In genomic region chr4:122458625-122459024, GRCh38 we compare ENCODE assay signal across 8 cellular contexts. TPM values are rescaled to one million over a fixed set of nuclear protein-coding genes. Genes with fewer than 3 reads are reported as not detected.
DNase-seq lines count a peak whose midpoint lies in the region; ATAC-seq lines count a peak whose summit lies in the region.

No MANE protein-coding gene starts in this region.

- peak; percentile 85 to 89 for ATAC-seq in activated CD4-positive, CD25-positive, alpha-beta regulatory T cell treated with anti-CD3 and anti-CD28 coated beads, Interleukin-2, amount 50 U/mL, for 24 hours
- peak; percentile 75 for ATAC-seq in HG03139 (IDR thresholded peaks at IDR 0.05; ENCODE audit: unreplicated experiment)
- ATAC-seq in T-cell (replicated peaks in 1 of 4) = peak; percentile 67 to 77 (median 69)
- no peak for ATAC-seq in left colon

- H3K27ac Mint-ChIP-seq in T-cell = peak overlapping the region; percentile 91

- H3K4me3 Mint-ChIP-seq in T-cell = peak overlapping the region; percentile 76 to 81 (median 77)

- H3K36me3 ChIP-seq in endocrine pancreas (ENCODE audit: control insufficient read depth, insufficient read depth, low read length) = no peaks in the 10 kb centered on the region

- POLR2A ChIA-PET in T-cell (lab: Charles Lee) = interaction anchor here in 1 of 2 donors (0.5 kb wide), 1 partner anchor 1741 kb away, joined by 3 read pairs; no protein-coding TSS in a partner anchor

- peak overlapping the region; percentile 13 for H3K9ac ChIP-seq in endocrine pancreas (ENCODE audit: control insufficient read depth, insufficient read depth, low read length)

- H3K27me3 ChIP-seq in endocrine pancreas (ENCODE audit: control insufficient read depth, insufficient read depth, low read length) = no peaks in the 10 kb centered on the region

- no peaks in the 10 kb centered on the region for H3K9me3 Mint-ChIP-seq in T-cell

- CTCF ChIA-PET in T-cell (lab: Charles Lee) = interaction anchor here in 1 of 2 donors (1.5 kb wide), 1 partner anchor 120 kb away, joined by 16 read pairs; no protein-coding TSS in a partner anchor

- no peaks in the 10 kb centered on the region for H3K36me3 Mint-ChIP-seq in T-cell

- H3K27me3 Mint-ChIP-seq in T-cell = peaks cover 0 to 3% of the 10 kb centered on the region in 2 donors

- H3K4me1 ChIP-seq in endocrine pancreas (ENCODE audit: control insufficient read depth, insufficient read depth, low read length) = peaks cover 13% of the 10 kb centered on the region

- DNase-seq in activated CD4-positive, CD25-positive, alpha-beta regulatory T cell (lab: John Stamatoyannopoulos, UW) = no peak
- DNase-seq in T-cell = peak in 21 of 34 experiments; percentile 0 to 25 (median 13)
- DNase-seq in stimulated activated CD8-positive, alpha-beta memory T cell treated with anti-CD3 and anti-CD28 coated beads, Interleukin-4, amount 100 ng/mL, for 4 hours (ENCODE audit: low read depth in 2 of 2, low spot score in 1 of 2) = peak; percentile 4 to 5
- DNase-seq in HuH-7.5 (ENCODE audit: low spot score) = no peak
- DNase-seq in left colon = no peak

- no peaks in the 10 kb centered on the region for H3K9me3 ChIP-seq in endocrine pancreas (ENCODE audit: control insufficient read depth, low read length)

- H3K4me1 Mint-ChIP-seq in T-cell = peaks cover 44 to 50% (median 49%) of the 10 kb centered on the region in 3 donors

- intact Hi-C loops in left colon (cut with DNase I, micrococcal nuclease) = no loop called here

- H3K4me3 ChIP-seq in endocrine pancreas (ENCODE audit: control insufficient read depth, insufficient read depth, low read length) = peak overlapping the region; percentile 83

RNA-seq across cellular contexts. Expression of gene IL2, which starts 2.1 kb away (rescaled TPM):
- total RNA-seq in T-cell = 1 to 10 TPM in 4 of 5 donors, under 1 TPM in 1; 0.50 to 3.2 (median 1.4) TPM
- total RNA-seq in left colon = not detected

Comparison
In these comparisons a context has a peak if more than half of its experiments do, and no peak if none do; other contexts are left out.
1. DNase-seq: peak in T-cell (21 of 34) and stimulated activated CD8-positive, alpha-beta memory T cell treated with anti-CD3 and anti-CD28 coated beads, Interleukin-4, amount 100 ng/mL, for 4 hours (2 of 2); none in activated CD4-positive, CD25-positive, alpha-beta regulatory T cell (0 of 4), HuH-7.5 (single experiment) and left colon (0 of 2).